ENCODE assay signal across 19 cellular contexts in the genomic region with DNA sequence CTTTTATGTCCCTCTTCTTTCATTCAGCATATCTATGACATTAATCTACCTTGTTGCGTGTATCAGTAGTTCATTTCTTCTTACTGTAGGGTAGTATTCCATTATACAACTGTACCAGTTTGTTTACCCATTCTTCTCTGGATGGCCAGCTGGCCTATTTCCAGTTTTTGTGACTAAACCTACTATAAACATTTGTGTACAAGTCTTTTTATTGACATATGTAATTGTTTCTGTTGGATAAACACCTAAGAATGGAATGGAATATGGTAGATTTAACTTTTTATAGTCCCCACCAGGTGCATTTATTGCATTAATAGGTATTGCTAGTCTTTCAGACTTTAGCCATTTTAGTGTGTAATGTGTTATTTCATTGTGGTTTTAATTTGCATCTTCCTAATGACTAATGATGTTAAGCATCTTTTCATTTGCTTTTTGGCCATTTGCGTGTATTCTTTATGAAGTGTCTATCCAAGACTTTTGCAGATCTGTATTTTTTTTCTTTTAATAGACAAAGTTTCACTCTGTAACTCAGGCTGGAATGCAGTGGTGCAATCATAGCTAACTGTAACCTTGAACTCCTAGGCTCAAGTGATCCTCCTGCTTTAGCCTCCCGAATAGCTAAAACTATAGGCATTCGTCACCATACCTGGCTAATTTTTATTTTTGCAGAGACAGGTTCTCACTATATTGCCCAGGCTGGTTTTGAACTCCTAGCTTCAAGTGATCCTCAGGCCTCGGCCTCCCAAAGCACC.
"Had no signal": no experiment of that assay in that cellular context is flagged by ENCODE, and none has a peak within 500 bp of the region (broad histone marks: within the 10 kb centered on the region; RNA-seq: fewer than 3 reads in every experiment).

No MANE protein-coding gene starts in this region.

- H3K27ac Mint-ChIP-seq: activated B cell treated with CpG ODN at 0.5 μM for 24 hours; activated naive CD8-positive, alpha-beta T cell treated with anti-CD3 and anti-CD28 coated beads, Interleukin-2, amount 10 ng/mL, durations not matched to agents 7 days and 5 days; dendritic cell treated with granulocyte-macrophage colony-stimulating factor and Interleukin-4, amounts not matched to agents 40 ng/mL and 50 ng/mL, for 4 days; natural killer cell treated with Interleukin-12 subunit alpha and Interleukin-12 subunit beta and Interleukin-15 and Interleukin-18, amount 100 ng/mL, for 72 hours had no signal

- H3K27me3 ChIP-seq: brain microvascular endothelial cell, right atrium auricular region, tibial artery, uterus had no signal

- H3K4me3 ChIP-seq: right atrium auricular region, skin epidermis, tibial artery, uterus had no signal

- H3K36me3 ChIP-seq: uterus had no signal

- H3K27me3 Mint-ChIP-seq: activated B cell treated with CpG ODN at 0.5 μM for 24 hours; activated naive CD8-positive, alpha-beta T cell treated with anti-CD3 and anti-CD28 coated beads, Interleukin-2, amount 10 ng/mL, durations not matched to agents 7 days and 5 days; dendritic cell treated with granulocyte-macrophage colony-stimulating factor and Interleukin-4, amounts not matched to agents 40 ng/mL and 50 ng/mL, for 4 days; natural killer cell treated with Interleukin-12 subunit alpha and Interleukin-12 subunit beta and Interleukin-15 and Interleukin-18, amount 100 ng/mL, for 72 hours had no signal

- ATAC-seq: natural killer cell treated with Interleukin-12 subunit alpha and Interleukin-12 subunit beta and Interleukin-15 and Interleukin-18, amount 100 ng/mL, for 72 hours had no signal

- DNase-seq: activated B cell treated with CpG ODN at 0.5 μM for 24 hours; activated CD4-positive, alpha-beta T cell treated with anti-CD3 and anti-CD28 coated beads for 48 hours; activated CD8-positive, alpha-beta memory T cell treated with anti-CD3 and anti-CD28 coated beads, Interleukin-2, amount 50 U/mL, for 48 hours; activated naive CD4-positive, alpha-beta T cell; activated naive CD8-positive, alpha-beta T cell treated with anti-CD3 and anti-CD28 coated beads, Interleukin-2, amount 10 ng/mL, durations not matched to agents 7 days and 5 days; anterior cingulate cortex; brain microvascular endothelial cell; effector memory CD4-positive, alpha-beta T cell; head of caudate nucleus; posterior cingulate gyrus; stimulated activated CD4-positive, alpha-beta T cell treated with anti-CD3 and anti-CD28 coated beads, Interleukin-15, amount 100 ng/mL, for 24 hours; stimulated activated CD4-positive, alpha-beta T cell treated with anti-CD3 and anti-CD28 coated beads, Interleukin-4, amount 100 ng/mL, for 1 hour; stimulated activated naive CD4-positive, alpha-beta T cell; tibial artery; uterus had no signal

- H3K4me1 Mint-ChIP-seq: activated B cell treated with CpG ODN at 0.5 μM for 24 hours had no signal

- H3K27ac ChIP-seq: brain microvascular endothelial cell, right atrium auricular region, skin epidermis, tibial artery, uterus had no signal

- H3K4me3 Mint-ChIP-seq: activated B cell treated with CpG ODN at 0.5 μM for 24 hours; activated naive CD8-positive, alpha-beta T cell treated with anti-CD3 and anti-CD28 coated beads, Interleukin-2, amount 10 ng/mL, durations not matched to agents 7 days and 5 days; dendritic cell treated with granulocyte-macrophage colony-stimulating factor and Interleukin-4, amounts not matched to agents 40 ng/mL and 50 ng/mL, for 4 days; natural killer cell treated with Interleukin-12 subunit alpha and Interleukin-12 subunit beta and Interleukin-15 and Interleukin-18, amount 100 ng/mL, for 72 hours had no signal

- H3K9me3 ChIP-seq: right atrium auricular region, tibial artery, uterus had no signal

- H3K9me3 Mint-ChIP-seq: activated B cell treated with CpG ODN at 0.5 μM for 24 hours; activated naive CD8-positive, alpha-beta T cell treated with anti-CD3 and anti-CD28 coated beads, Interleukin-2, amount 10 ng/mL, durations not matched to agents 7 days and 5 days; dendritic cell treated with granulocyte-macrophage colony-stimulating factor and Interleukin-4, amounts not matched to agents 40 ng/mL and 50 ng/mL, for 4 days; natural killer cell treated with Interleukin-12 subunit alpha and Interleukin-12 subunit beta and Interleukin-15 and Interleukin-18, amount 100 ng/mL, for 72 hours had no signal

- H3K4me1 ChIP-seq: right atrium auricular region, tibial artery, uterus had no signal
